Comparison of ENCODE assay signal across 19 cellular contexts in genomic region chr5:61299254-61299653, GRCh38. TPM values are rescaled to one million over a fixed set of nuclear protein-coding genes. Genes with fewer than 3 reads are reported as not detected.
DNase-seq lines count a peak whose midpoint lies in the region; TF ChIP-seq lines count a peak whose summit lies in the region.
"Had no signal": no experiment of that assay in that cellular context is flagged by ENCODE, and none has a peak within 500 bp of the region (broad histone marks: within the 10 kb centered on the region; RNA-seq: fewer than 3 reads in every experiment).

No MANE protein-coding gene starts in this region.

- H3K4me1 ChIP-seq in mammary epithelial cell (ENCODE audit: insufficient read depth, low read length): peaks cover 54% of the 10 kb centered on the region
- peaks cover 20% of the 10 kb centered on the region for H3K4me1 ChIP-seq in mesenchymal stem cell (ENCODE audit: control insufficient read depth, insufficient read depth, low read depth, low read length)
- H3K4me1 ChIP-seq in HAP-1: no peaks in the 10 kb centered on the region
- H3K4me1 ChIP-seq in MM.1S (ENCODE audit: low read length): peaks cover 26% of the 10 kb centered on the region
- H3K4me1 ChIP-seq in colonic mucosa: no peaks in the 10 kb centered on the region

- H3K27me3 ChIP-seq in mammary epithelial cell (ENCODE audit: insufficient read depth, low read length) (no peaks in the 10 kb centered on the region), mesenchymal stem cell (ENCODE audit: control insufficient read depth in 1 of 2, insufficient read depth in 1 of 2, low read length in 2 of 2) (no peaks in the 10 kb centered on the region), HAP-1 (ENCODE audit: low read depth) (no peaks in the 10 kb centered on the region), MM.1S (replicated peaks; ENCODE audit: insufficient read depth, low read length) (no peaks in the 10 kb centered on the region), colonic mucosa (no peaks in the 10 kb centered on the region)
- H3K27me3 ChIP-seq: ovary, SJCRH30, suprapubic skin, vagina had no signal

- H3K4me2 ChIP-seq in mammary epithelial cell (ENCODE audit: insufficient read depth, low read depth, low read length) (peak overlapping the region; percentile 53), mesenchymal stem cell (ENCODE audit: low read length, poor library complexity, severe bottlenecking) (no peak overlapping the region), MM.1S (ENCODE audit: low read depth, low read length) (no peak overlapping the region)

- H3F3A ChIP-seq in MM.1S (ENCODE audit: insufficient read depth, low read length): no peaks in the 10 kb centered on the region

- CTCF ChIA-PET in mammary epithelial cell (lab: Charles Lee; ENCODE audit: low non-redundant PET): interaction anchor here (0.7 kb wide), 1 partner anchor 17 kb away, joined by 3 read pairs; no protein-coding TSS in a partner anchor

- DNase-seq in M059J (ENCODE audit: low read depth) (peak; percentile 72), mammary epithelial cell (peak; percentile 93), mesenchymal stem cell (no peak), HAP-1 (ENCODE audit: low spot score in 2 of 2) (no peak), germinal center (ENCODE audit: low spot score) (no peak), MM.1S (no peak), colonic mucosa (no peak)
- DNase-seq: activated CD4-positive, alpha-beta T cell treated with anti-CD3 and anti-CD28 coated beads for 4 hours; activated naive CD4-positive, alpha-beta T cell treated with anti-CD3 and anti-CD28 coated beads, Interleukin-2, amount 10 ng/mL, durations not matched to agents 7 days and 5 days; DMS 273 treated with DMSO at 0.1 percent for 48 hours; head of caudate nucleus; natural killer cell; NCI-H2227 treated with DMSO at 0.1 percent for 48 hours; NCI-H748 treated with DMSO at 0.1 percent for 48 hours; ovary; SJCRH30 had no signal

- dilution Hi-C loops in mammary epithelial cell (cut with HindIII; ENCODE audit: low sequenced_read_pairs): no loop called here

- H2BK5ac ChIP-seq in mesenchymal stem cell (ENCODE audit: low read depth, low read length, poor library complexity, severe bottlenecking): no peak overlapping the region

- H4K20me1 ChIP-seq in mammary epithelial cell (ENCODE audit: insufficient read depth, low read length) (no peaks in the 10 kb centered on the region), MM.1S (ENCODE audit: insufficient read depth, low read length) (no peaks in the 10 kb centered on the region)

- no peak overlapping the region for H2AFZ ChIP-seq in mammary epithelial cell (ENCODE audit: low read depth, low read length)
- peak overlapping the region; percentile 8 for H2AFZ ChIP-seq in mesenchymal stem cell (ENCODE audit: low read depth, low read length)
- no peak overlapping the region for H2AFZ ChIP-seq in MM.1S (ENCODE audit: low read length)

- H4K8ac ChIP-seq in mesenchymal stem cell (ENCODE audit: low read length): peak overlapping the region; percentile 90

- BruUV-seq in mammary epithelial cell (replicated peaks; lab: Mats Ljungman, UMichigan): no TSS peak

- peak overlapping the region; percentile 54 for H3K27ac ChIP-seq in C4-2B
- H3K27ac ChIP-seq in mammary epithelial cell (ENCODE audit: insufficient read depth, low read depth, low read length): peak overlapping the region; percentile 75
- H3K27ac ChIP-seq in mesenchymal stem cell (ENCODE audit: low read length, poor library complexity, severe bottlenecking): no peak overlapping the region
- H3K27ac ChIP-seq in MM.1S (ENCODE audit: low read length): no peak overlapping the region
- H3K27ac ChIP-seq in colonic mucosa: no peak overlapping the region
- H3K27ac ChIP-seq: ovary, SJCRH30, suprapubic skin, vagina had no signal

- H4K91ac ChIP-seq in mesenchymal stem cell (ENCODE audit: low read length): peak overlapping the region; percentile 86

- 2% methylated on average over 5 of the region's 5 CpGs for WGBS in mammary epithelial cell (ENCODE audit: low coverage, missing lambda C conversion rate)
- WGBS in mesenchymal stem cell: 89% methylated on average over 5 of the region's 5 CpGs

- no peaks in the 10 kb centered on the region for H3K79me1 ChIP-seq in mesenchymal stem cell (replicated peaks; ENCODE audit: low read length, poor library complexity, severe bottlenecking)

- H2BK120ac ChIP-seq in mesenchymal stem cell (ENCODE audit: low read depth, low read length): peak overlapping the region; percentile 54

- in situ Hi-C loops in mammary epithelial cell (cut with MboI; ENCODE audit: low sequenced_read_pairs in 2 of 2) (no loop called here), HAP-1 (cut with MboI; ENCODE audit: low sequenced_read_pairs) (no loop called here)

- H3K79me2 ChIP-seq in mammary epithelial cell (ENCODE audit: insufficient read depth, low read length) (no peaks in the 10 kb centered on the region), MM.1S (ENCODE audit: low read length) (no peaks in the 10 kb centered on the region)

- peak overlapping the region in 1 of 2 experiments; percentile 1 for H3K23ac ChIP-seq in mesenchymal stem cell (ENCODE audit: low read length in 2 of 2)

- H3K9me2 ChIP-seq in MM.1S (replicated peaks; ENCODE audit: insufficient read depth, low read length): no peaks in the 10 kb centered on the region

- intact Hi-C loops in mammary epithelial cell (cut with micrococcal nuclease) (no loop called here), colonic mucosa (cut with DNase I) (no loop called here)

- peak overlapping the region; percentile 35 for H3K9ac ChIP-seq in mammary epithelial cell (ENCODE audit: insufficient read depth, low read length)
- no peak overlapping the region for H3K9ac ChIP-seq in mesenchymal stem cell (ENCODE audit: low read length)
- H3K9ac ChIP-seq in MM.1S (ENCODE audit: low read length): no peak overlapping the region
- H3K9ac ChIP-seq in colonic mucosa (ENCODE audit: low read depth in 2 of 2, low read length in 2 of 2): no peak overlapping the region

- H2AK5ac ChIP-seq in mesenchymal stem cell (ENCODE audit: low read length, severe bottlenecking): peak overlapping the region; percentile 33

- H3K18ac ChIP-seq in mesenchymal stem cell (ENCODE audit: low read depth in 1 of 2, low read length in 2 of 2): peak overlapping the region; percentile 13 to 88

- peak overlapping the region in 1 of 2 experiments; percentile 14 for H3K14ac ChIP-seq in mesenchymal stem cell (ENCODE audit: low read length in 2 of 2)

- peak overlapping the region; percentile 8 to 90 for H2BK12ac ChIP-seq in mesenchymal stem cell (ENCODE audit: low read length in 2 of 2)

- H3K4me3 ChIP-seq in mammary epithelial cell (replicated peaks in 1 of 3; ENCODE audit: insufficient read depth in 1 of 3, low read depth in 2 of 3, low read length in 3 of 3): no peak overlapping the region
- H3K4me3 ChIP-seq in mesenchymal stem cell (ENCODE audit: insufficient read depth in 1 of 2, low read depth in 1 of 2, low read length in 2 of 2): no peak overlapping the region
- H3K4me3 ChIP-seq in HAP-1: no peak overlapping the region
- no peak overlapping the region for H3K4me3 ChIP-seq in MM.1S (ENCODE audit: low read length)
- H3K4me3 ChIP-seq in colonic mucosa: no peak overlapping the region
- H3K4me3 ChIP-seq: ovary, SJCRH30, suprapubic skin, vagina had no signal

- H3K36me3 ChIP-seq in mammary epithelial cell (ENCODE audit: insufficient read depth, low read length) (no peaks in the 10 kb centered on the region), mesenchymal stem cell (ENCODE audit: control insufficient read depth in 1 of 2, insufficient read depth in 2 of 2, low read depth in 1 of 2, low read length in 2 of 2) (peaks cover 0 to 8% of the 10 kb centered on the region in 2 experiments), HAP-1 (replicated peaks) (no peaks in the 10 kb centered on the region), MM.1S (replicated peaks; ENCODE audit: insufficient read depth, low read length) (no peaks in the 10 kb centered on the region), colonic mucosa (no peaks in the 10 kb centered on the region)
- H3K36me3 ChIP-seq: ovary, SJCRH30, suprapubic skin, vagina had no signal

- H2BK15ac ChIP-seq in mesenchymal stem cell (ENCODE audit: low read depth, poor library complexity, severe bottlenecking): peak overlapping the region; percentile 78

- TF ChIP-seq CTCF in C4-2B (conservative IDR thresholded peaks at IDR 0.05) (no peak), mammary epithelial cell (conservative IDR thresholded peaks at IDR 0.05 in 1 of 2, IDR thresholded peaks at IDR 0.05 in 1 of 2; ENCODE audit: extremely low read depth in 1 of 2, insufficient read depth in 1 of 2, low read depth in 1 of 2, low read length in 2 of 2) (no peak), MM.1S (IDR thresholded peaks at IDR 0.05; ENCODE audit: low read length) (no peak), colonic mucosa (IDR thresholded peaks at IDR 0.05) (no peak)

- H3K4ac ChIP-seq in mesenchymal stem cell (ENCODE audit: low read depth in 1 of 2, low read length in 2 of 2): peak overlapping the region in 1 of 2 experiments; percentile 77

- H3K9me3 ChIP-seq in mammary epithelial cell (replicated peaks; ENCODE audit: insufficient read depth, low read length) (no peaks in the 10 kb centered on the region), mesenchymal stem cell (ENCODE audit: control insufficient read depth, low read length) (no peaks in the 10 kb centered on the region), HAP-1 (no peaks in the 10 kb centered on the region), MM.1S (replicated peaks; ENCODE audit: insufficient read depth, low read length) (no peaks in the 10 kb centered on the region), colonic mucosa (no peaks in the 10 kb centered on the region)
- H3K9me3 ChIP-seq: ovary, SJCRH30, suprapubic skin, vagina had no signal

RNA-seq across cellular contexts. Expression of gene ZSWIM6, which starts 32.8 kb away (rescaled TPM):
- 5.3 and 10.9 TPM in 2 replicates for total RNA-seq in M059J (2014; rRNA removed; shearing (Covaris generic))
- total RNA-seq in mammary epithelial cell (1 to 10 TPM; 9.3 to 9.7 TPM), colonic mucosa (10 to 100 TPM; 16.4 to 24.5 TPM)
- polyA plus RNA-seq in mammary epithelial cell: 6.8 TPM
- polyA minus RNA-seq in mammary epithelial cell: 2.3 TPM
- 12.1 TPM for polyA plus RNA-seq in mesenchymal stem cell (2013, experiment 1 of 2)
- 12.1 TPM for polyA plus RNA-seq in mesenchymal stem cell (2013, experiment 2 of 2)

Comparison
In these comparisons a context has a peak if more than half of its experiments do, and no peak if none do; other contexts are left out.
1. H3K27ac ChIP-seq: peak in C4-2B (single experiment) and mammary epithelial cell (single experiment); none in mesenchymal stem cell (single experiment), MM.1S (single experiment) and colonic mucosa (single experiment).
2. DNase-seq: peak in M059J (single experiment) and mammary epithelial cell (single experiment); none in mesenchymal stem cell (single experiment), HAP-1 (0 of 2), germinal center (single experiment), MM.1S (single experiment) and colonic mucosa (single experiment).